Comparison of ENCODE assay signal across 8 cellular contexts in the genomic region with DNA sequence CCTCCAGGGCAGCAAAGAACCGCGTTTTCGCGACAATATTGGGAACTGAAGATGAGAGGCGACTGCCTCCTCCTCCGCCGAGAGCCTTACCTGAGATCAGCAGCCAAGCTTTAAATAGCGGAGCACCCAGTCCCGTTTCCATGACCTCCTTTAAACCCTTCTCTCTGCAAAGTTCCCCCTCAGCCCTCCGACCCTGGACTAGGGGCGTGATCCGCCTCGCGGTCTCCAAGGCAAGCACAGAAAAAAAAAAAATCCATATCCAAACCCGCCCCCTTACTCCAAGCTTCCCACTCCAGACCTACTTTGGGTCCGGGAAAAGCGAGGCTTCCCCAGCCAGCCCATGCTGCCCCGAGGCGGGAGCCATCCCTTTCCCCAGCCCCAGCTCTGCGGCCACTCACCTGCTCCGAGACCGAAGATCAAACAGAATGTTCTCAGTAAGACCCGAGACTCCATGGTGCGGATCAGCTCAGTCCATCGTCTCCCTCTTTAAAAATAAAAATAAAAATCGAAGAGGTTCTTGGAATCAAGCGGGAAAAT. TPM values are rescaled to one million over a fixed set of nuclear protein-coding genes. Genes with fewer than 3 reads are reported as not detected.
DNase-seq lines count a peak whose midpoint lies in the region; ATAC-seq and TF ChIP-seq lines count a peak whose summit lies in the region.

No MANE protein-coding gene starts in this region.

- peaks cover 9 to 23% of the 10 kb centered on the region in 2 donors for H3K27me3 Mint-ChIP-seq in CD4-positive, alpha-beta memory T cell
- peaks cover 12% of the 10 kb centered on the region for H3K27me3 Mint-ChIP-seq in HFFc6 (ENCODE audit: insufficient read depth)
- H3K27me3 Mint-ChIP-seq in endodermal cell (ENCODE audit: insufficient read depth): peaks cover 39% of the 10 kb centered on the region
- peaks cover 41 to 72% of the 10 kb centered on the region in 2 donors for H3K27me3 Mint-ChIP-seq in natural killer cell treated with Interleukin-12 subunit alpha and Interleukin-12 subunit beta and Interleukin-15 and Interleukin-18, amount 100 ng/mL, for 72 hours

- peaks cover 14 to 21% of the 10 kb centered on the region in 2 donors for H3K36me3 Mint-ChIP-seq in CD4-positive, alpha-beta memory T cell
- no peaks in the 10 kb centered on the region for H3K36me3 Mint-ChIP-seq in HFFc6 (ENCODE audit: low read depth)
- H3K36me3 Mint-ChIP-seq in endodermal cell (ENCODE audit: low read depth): no peaks in the 10 kb centered on the region
- H3K36me3 Mint-ChIP-seq in natural killer cell treated with Interleukin-12 subunit alpha and Interleukin-12 subunit beta and Interleukin-15 and Interleukin-18, amount 100 ng/mL, for 72 hours: peaks cover 17% of the 10 kb centered on the region

- CTCF ChIA-PET in CD4-positive, alpha-beta memory T cell (lab: Charles Lee; ENCODE audit: partially characterized antibody): interaction anchor here (0.7 to 10.1 kb wide), 19 partner anchors 11 to 111 kb away, joined by 3 to 228 read pairs (median 6); no protein-coding TSS in a partner anchor

- H3K9me3 Mint-ChIP-seq in CD4-positive, alpha-beta memory T cell: peaks cover 0 to 24% (median 12%) of the 10 kb centered on the region in 8 donors
- H3K9me3 Mint-ChIP-seq in HFFc6 (no peaks in the 10 kb centered on the region), endodermal cell (no peaks in the 10 kb centered on the region)
- no peaks in the 10 kb centered on the region for H3K9me3 Mint-ChIP-seq in natural killer cell treated with Interleukin-12 subunit alpha and Interleukin-12 subunit beta and Interleukin-15 and Interleukin-18, amount 100 ng/mL, for 72 hours

- peaks cover 6% of the 10 kb centered on the region for H3K27me3 ChIP-seq in CD4-positive, alpha-beta memory T cell (ENCODE audit: insufficient read depth, low read length)
- H3K27me3 ChIP-seq in WERI-Rb-1 (ENCODE audit: insufficient read depth, low read depth, severe bottlenecking): no peaks in the 10 kb centered on the region
- H3K27me3 ChIP-seq in endodermal cell (ENCODE audit: control insufficient read depth, insufficient read depth, low read length, poor library complexity, severe bottlenecking): peaks cover 31% of the 10 kb centered on the region

- ATAC-seq in natural killer cell treated with Interleukin-12 subunit alpha and Interleukin-12 subunit beta and Interleukin-15 and Interleukin-18, amount 100 ng/mL, for 72 hours: peak; percentile 12 to 23
- ATAC-seq in GM21528 (IDR thresholded peaks at IDR 0.05; ENCODE audit: low FRiP score, unreplicated experiment): no peak
- ATAC-seq in HG03175 (IDR thresholded peaks at IDR 0.05; ENCODE audit: unreplicated experiment): no peak

- peak overlapping the region; percentile 23 for H3K9ac ChIP-seq in endodermal cell (ENCODE audit: extremely low read depth, low read length, poor library complexity, severe bottlenecking)

- peak overlapping the region; percentile 42 for H3K27ac ChIP-seq in CD4-positive, alpha-beta memory T cell (ENCODE audit: low read depth, low read length)
- H3K27ac ChIP-seq in WERI-Rb-1 (peak overlapping the region; percentile 87), endodermal cell (ENCODE audit: low read depth, low read length) (peak overlapping the region; percentile 67)

- peak overlapping the region; percentile 90 to 99 (median 98) for H3K4me3 Mint-ChIP-seq in CD4-positive, alpha-beta memory T cell
- peak overlapping the region; percentile 85 for H3K4me3 Mint-ChIP-seq in HFFc6
- peak overlapping the region; percentile 73 for H3K4me3 Mint-ChIP-seq in endodermal cell
- peak overlapping the region; percentile 89 for H3K4me3 Mint-ChIP-seq in natural killer cell treated with Interleukin-12 subunit alpha and Interleukin-12 subunit beta and Interleukin-15 and Interleukin-18, amount 100 ng/mL, for 72 hours

- H3K27ac Mint-ChIP-seq in CD4-positive, alpha-beta memory T cell: peak overlapping the region; percentile 55 to 94 (median 90)
- H3K27ac Mint-ChIP-seq in HFFc6: no peak overlapping the region
- H3K27ac Mint-ChIP-seq in endodermal cell: peak overlapping the region; percentile 57
- H3K27ac Mint-ChIP-seq in natural killer cell treated with Interleukin-12 subunit alpha and Interleukin-12 subunit beta and Interleukin-15 and Interleukin-18, amount 100 ng/mL, for 72 hours: no peak overlapping the region

- peaks cover 18 to 52% (median 36%) of the 10 kb centered on the region in 4 donors for H3K4me1 Mint-ChIP-seq in CD4-positive, alpha-beta memory T cell
- H3K4me1 Mint-ChIP-seq in HFFc6 (ENCODE audit: low read depth): peaks cover 13% of the 10 kb centered on the region
- peaks cover 14% of the 10 kb centered on the region for H3K4me1 Mint-ChIP-seq in endodermal cell
- peaks cover 14 to 23% of the 10 kb centered on the region in 2 donors for H3K4me1 Mint-ChIP-seq in natural killer cell treated with Interleukin-12 subunit alpha and Interleukin-12 subunit beta and Interleukin-15 and Interleukin-18, amount 100 ng/mL, for 72 hours (ENCODE audit: low read depth in 2 of 2)

- peaks cover 35% of the 10 kb centered on the region for H3K4me1 ChIP-seq in CD4-positive, alpha-beta memory T cell (ENCODE audit: insufficient read depth, low read length)
- peaks cover 5% of the 10 kb centered on the region for H3K4me1 ChIP-seq in endodermal cell (ENCODE audit: control insufficient read depth, insufficient read depth, low read length)

- WGBS in endodermal cell (ENCODE audit: insufficient coverage in 1 of 2, insufficient read length in 1 of 2), 2 experiments: 0 to 1% methylated on average over 11 to 27 of the region's 27 CpGs

- POLR2A ChIA-PET in CD4-positive, alpha-beta memory T cell (lab: Charles Lee; ENCODE audit: partially characterized antibody): interaction anchor here (0.9 to 5.7 kb wide), 8 partner anchors 12 to 1116 kb away, joined by 3 to 58 read pairs (median 12); a partner anchor contains a TSS

- intact Hi-C loops in CD4-positive, alpha-beta memory T cell (cut with micrococcal nuclease): loop anchor here (2.0 kb wide), 1 partner anchor 55 kb away; no protein-coding TSS in a partner anchor

- no peaks in the 10 kb centered on the region for H3K9me3 ChIP-seq in CD4-positive, alpha-beta memory T cell (ENCODE audit: control insufficient read depth in 1 of 2, low read length in 2 of 2)
- H3K9me3 ChIP-seq in WERI-Rb-1 (ENCODE audit: severe bottlenecking) (no peaks in the 10 kb centered on the region), endodermal cell (ENCODE audit: control insufficient read depth, low read length) (no peaks in the 10 kb centered on the region)

- peak in 3 of 5 donors; percentile 19 to 26 (median 21) for DNase-seq in CD4-positive, alpha-beta memory T cell
- DNase-seq in HFFc6 (no peak), WERI-Rb-1 (peak; percentile 52), endodermal cell (peak; percentile 85)
- DNase-seq in natural killer cell treated with Interleukin-12 subunit alpha and Interleukin-12 subunit beta and Interleukin-15 and Interleukin-18, amount 100 ng/mL, for 72 hours (ENCODE audit: low spot score): no peak
- no peak for DNase-seq in activated CD4-positive, CD25-positive, alpha-beta regulatory T cell treated with anti-CD3 and anti-CD28 coated beads, Interleukin-2, amount 50 U/mL, for 72 hours

- no peaks in the 10 kb centered on the region for H3K36me3 ChIP-seq in CD4-positive, alpha-beta memory T cell (ENCODE audit: insufficient read depth, low read length)
- H3K36me3 ChIP-seq in WERI-Rb-1 (no peaks in the 10 kb centered on the region), endodermal cell (ENCODE audit: control insufficient read depth, insufficient read depth, low read length) (no peaks in the 10 kb centered on the region)

- no peak for TF ChIP-seq CTCF in HFFc6 (IDR thresholded peaks at IDR 0.05)
- TF ChIP-seq CTCF in WERI-Rb-1 (IDR thresholded peaks at IDR 0.05; ENCODE audit: low read depth, low read length): no peak
- no peak for TF ChIP-seq CTCF in endodermal cell (conservative IDR thresholded peaks at IDR 0.05)

- peak overlapping the region; percentile 67 to 74 for H3K4me3 ChIP-seq in CD4-positive, alpha-beta memory T cell (ENCODE audit: low read length in 2 of 2)
- peak overlapping the region; percentile 85 for H3K4me3 ChIP-seq in WERI-Rb-1 (ENCODE audit: low read depth, low read length)
- H3K4me3 ChIP-seq in endodermal cell (ENCODE audit: low read length): peak overlapping the region; percentile 86

RNA-seq across cellular contexts. Expression of a gene that starts 0.6 kb away (rescaled TPM):
- 100 to 1,000 TPM; 233 to 257 TPM for total RNA-seq in CD4-positive, alpha-beta memory T cell
- 100 to 1,000 TPM in 1 of 2 donors, 10 to 100 TPM in 1; 92.8 to 126 TPM for polyA plus RNA-seq in CD4-positive, alpha-beta memory T cell
- not detected for total RNA-seq in HFFc6 (2021; fragmentation: NEBNext Ultra II Directional; extraction: Animal tissue kit (Norgen Biotek cat#: 25700))
- total RNA-seq in endodermal cell: 1 to 10 TPM; 5.1 to 6.9 TPM
- 52.8 TPM for polyA plus RNA-seq in endodermal cell (2013, experiment 1 of 2)
- polyA plus RNA-seq in endodermal cell (2013, experiment 2 of 2): 44.1 TPM
- 1 to 10 TPM; 1.6 to 2.6 TPM for total RNA-seq in natural killer cell treated with Interleukin-12 subunit alpha and Interleukin-12 subunit beta and Interleukin-15 and Interleukin-18, amount 100 ng/mL, for 72 hours

Comparison
In these comparisons a context has a peak if more than half of its experiments do, and no peak if none do; other contexts are left out.
1. DNase-seq: peak in CD4-positive, alpha-beta memory T cell (3 of 5), WERI-Rb-1 (single experiment) and endodermal cell (single experiment); none in HFFc6 (single experiment), natural killer cell treated with Interleukin-12 subunit alpha and Interleukin-12 subunit beta and Interleukin-15 and Interleukin-18, amount 100 ng/mL, for 72 hours (single experiment) and activated CD4-positive, CD25-positive, alpha-beta regulatory T cell treated with anti-CD3 and anti-CD28 coated beads, Interleukin-2, amount 50 U/mL, for 72 hours (single experiment).
2. H3K27ac Mint-ChIP-seq: peak in CD4-positive, alpha-beta memory T cell (7 of 7) and endodermal cell (single experiment); none in HFFc6 (single experiment) and natural killer cell treated with Interleukin-12 subunit alpha and Interleukin-12 subunit beta and Interleukin-15 and Interleukin-18, amount 100 ng/mL, for 72 hours (0 of 2).
3. ATAC-seq: peak in natural killer cell treated with Interleukin-12 subunit alpha and Interleukin-12 subunit beta and Interleukin-15 and Interleukin-18, amount 100 ng/mL, for 72 hours (2 of 2); none in GM21528 (single experiment) and HG03175 (single experiment).
4. RNA of a gene that starts 0.6 kb away (total RNA-seq): 233 to 257 TPM in CD4-positive, alpha-beta memory T cell; 5.1 to 6.9 TPM in endodermal cell, 1.6 to 2.6 TPM in natural killer cell treated with Interleukin-12 subunit alpha and Interleukin-12 subunit beta and Interleukin-15 and Interleukin-18, amount 100 ng/mL, for 72 hours and not detected in HFFc6; every median in the first group is over 10 times any median in the second.
5. Peak in every context shown above with its lines, with median percentiles within 50 percentile points of each other: H3K27ac ChIP-seq, H3K4me3 ChIP-seq and H3K4me3 Mint-ChIP-seq.